ENCODE assay signal across 10 cellular contexts in genomic region chr21:38914531-38915385, GRCh38.
DNase-seq lines count a peak whose midpoint lies in the region; ATAC-seq and TF ChIP-seq lines count a peak whose summit lies in the region.
"Had no signal": no experiment of that assay in that cellular context is flagged by ENCODE, and none has a peak within 500 bp of the region (broad histone marks: within the 10 kb centered on the region; RNA-seq: fewer than 3 reads in every experiment).

No MANE protein-coding gene starts in this region.

- peaks cover 17% of the 10 kb centered on the region for H3K4me1 ChIP-seq in ovary (ENCODE audit: insufficient read depth)

- no peaks in the 10 kb centered on the region for H3K36me3 Mint-ChIP-seq in activated T-helper 2 cell treated with anti-CD3 and anti-CD28 coated beads, Interferon-gamma antibody, Interleukin-2, Interleukin-4, amounts not matched to agents 10 μg/mL and 5 μg/mL and 100 μg/mL, durations not matched to agents 14 hours and 24 hours and 36 hours (ENCODE audit: low read depth)
- H3K36me3 Mint-ChIP-seq: activated naive CD8-positive, alpha-beta T cell had no signal

- H3K4me3 ChIP-seq in NB4 (ENCODE audit: low read depth, low read length), result no peak overlapping the region
- no peak overlapping the region for H3K4me3 ChIP-seq in coronary artery
- H3K4me3 ChIP-seq in ovary, result no peak overlapping the region

- no peaks in the 10 kb centered on the region for H3K27me3 ChIP-seq in ovary

- H3K27me3 Mint-ChIP-seq in activated T-helper 2 cell treated with anti-CD3 and anti-CD28 coated beads, Interferon-gamma antibody, Interleukin-2, Interleukin-4, amounts not matched to agents 10 μg/mL and 5 μg/mL and 100 μg/mL, durations not matched to agents 14 hours and 24 hours and 36 hours (ENCODE audit: low read depth), result peaks cover 2% of the 10 kb centered on the region

- peak; percentile 84 for DNase-seq in DMS53 (lab: John Stamatoyannopoulos, UW)
- peak; percentile 13 for DNase-seq in NB4 (ENCODE audit: low read depth)
- no peak for DNase-seq in coronary artery (ENCODE audit: low spot score)
- DNase-seq in ovary, result peak; percentile 44 to 63 (median 55)
- DNase-seq in activated T-helper 2 cell treated with anti-CD3 and anti-CD28 coated beads, Interferon-gamma antibody, Interleukin-2, Interleukin-4, amounts not matched to agents 10 μg/mL and 5 μg/mL and 100 μg/mL, durations not matched to agents 14 hours and 24 hours and 36 hours (ENCODE audit: low spot score), result no peak
- DNase-seq: NCI-H1436 treated with DMSO at 0.1 percent for 48 hours had no signal

- H3K27ac ChIP-seq in coronary artery (peak overlapping the region; percentile 4 to 82), ovary (peak overlapping the region; percentile 74 to 81)

- H3K4me3 Mint-ChIP-seq in activated T-helper 2 cell treated with anti-CD3 and anti-CD28 coated beads, Interferon-gamma antibody, Interleukin-2, Interleukin-4, amounts not matched to agents 10 μg/mL and 5 μg/mL and 100 μg/mL, durations not matched to agents 14 hours and 24 hours and 36 hours (ENCODE audit: low read depth), result no peak overlapping the region
- H3K4me3 Mint-ChIP-seq: activated naive CD8-positive, alpha-beta T cell had no signal

- TF ChIP-seq POLR2A in NB4 (IDR thresholded peaks at IDR 0.05; ENCODE audit: extremely low read depth, insufficient read length) (no peak), ovary (IDR thresholded peaks at IDR 0.05) (no peak)

- H3K36me3 ChIP-seq in ovary, result no peaks in the 10 kb centered on the region

- peaks cover 23% of the 10 kb centered on the region for H3K4me1 Mint-ChIP-seq in activated T-helper 2 cell treated with anti-CD3 and anti-CD28 coated beads, Interferon-gamma antibody, Interleukin-2, Interleukin-4, amounts not matched to agents 10 μg/mL and 5 μg/mL and 100 μg/mL, durations not matched to agents 14 hours and 24 hours and 36 hours (ENCODE audit: low read depth)

- 27 to 44% (median 42%) methylated on average over 10 of the region's 10 CpGs for WGBS in ovary, 3 donors

- H3K9me3 Mint-ChIP-seq in activated T-helper 2 cell treated with anti-CD3 and anti-CD28 coated beads, Interferon-gamma antibody, Interleukin-2, Interleukin-4, amounts not matched to agents 10 μg/mL and 5 μg/mL and 100 μg/mL, durations not matched to agents 14 hours and 24 hours and 36 hours, result no peaks in the 10 kb centered on the region

- ATAC-seq in GM21717 (IDR thresholded peaks at IDR 0.05; ENCODE audit: unreplicated experiment), result no peak
- ATAC-seq in GM18870 (IDR thresholded peaks at IDR 0.05; ENCODE audit: unreplicated experiment), result no peak
- ATAC-seq in HG02884 (IDR thresholded peaks at IDR 0.05; ENCODE audit: unreplicated experiment), result no peak

- TF ChIP-seq EP300 in ovary (IDR thresholded peaks at IDR 0.05), result no peak

- H3K27ac Mint-ChIP-seq in activated T-helper 2 cell treated with anti-CD3 and anti-CD28 coated beads, Interferon-gamma antibody, Interleukin-2, Interleukin-4, amounts not matched to agents 10 μg/mL and 5 μg/mL and 100 μg/mL, durations not matched to agents 14 hours and 24 hours and 36 hours, result no peak overlapping the region
- H3K27ac Mint-ChIP-seq: activated naive CD8-positive, alpha-beta T cell had no signal

- TF ChIP-seq CTCF in NB4 (IDR thresholded peaks at IDR 0.05; ENCODE audit: low read depth, low read length) (no peak), coronary artery (IDR thresholded peaks at IDR 0.05) (no peak), ovary (IDR thresholded peaks at IDR 0.05) (no peak)

- intact Hi-C loops in ovary (cut with DNase I), result loop anchor here in 3 of 4 donors (5.0 to 10.0 kb wide), 4 partner anchors 90 to 210 kb away; partner anchors contain the start of gene ETS2 (in 2 of the 3)
- intact Hi-C loops in activated T-helper 2 cell treated with anti-CD3 and anti-CD28 coated beads, Interferon-gamma antibody, Interleukin-2, Interleukin-4, amounts not matched to agents 10 μg/mL and 5 μg/mL and 100 μg/mL, durations not matched to agents 14 hours and 24 hours and 36 hours (cut with micrococcal nuclease), result loop anchor here (1.0 to 5.0 kb wide), 4 partner anchors 63 to 146 kb away; partner anchors contain the start of gene ETS2

- H3K9me3 ChIP-seq in ovary, result no peaks in the 10 kb centered on the region

Comparison
In these comparisons a context has a peak if more than half of its experiments do, and no peak if none do; other contexts are left out.
1. DNase-seq: peak in DMS53 (single experiment), NB4 (single experiment) and ovary (5 of 5); none in coronary artery (single experiment) and activated T-helper 2 cell treated with anti-CD3 and anti-CD28 coated beads, Interferon-gamma antibody, Interleukin-2, Interleukin-4, amounts not matched to agents 10 μg/mL and 5 μg/mL and 100 μg/mL, durations not matched to agents 14 hours and 24 hours and 36 hours (single experiment).